ENCODE assay signal across 9 cellular contexts in the genomic region with DNA sequence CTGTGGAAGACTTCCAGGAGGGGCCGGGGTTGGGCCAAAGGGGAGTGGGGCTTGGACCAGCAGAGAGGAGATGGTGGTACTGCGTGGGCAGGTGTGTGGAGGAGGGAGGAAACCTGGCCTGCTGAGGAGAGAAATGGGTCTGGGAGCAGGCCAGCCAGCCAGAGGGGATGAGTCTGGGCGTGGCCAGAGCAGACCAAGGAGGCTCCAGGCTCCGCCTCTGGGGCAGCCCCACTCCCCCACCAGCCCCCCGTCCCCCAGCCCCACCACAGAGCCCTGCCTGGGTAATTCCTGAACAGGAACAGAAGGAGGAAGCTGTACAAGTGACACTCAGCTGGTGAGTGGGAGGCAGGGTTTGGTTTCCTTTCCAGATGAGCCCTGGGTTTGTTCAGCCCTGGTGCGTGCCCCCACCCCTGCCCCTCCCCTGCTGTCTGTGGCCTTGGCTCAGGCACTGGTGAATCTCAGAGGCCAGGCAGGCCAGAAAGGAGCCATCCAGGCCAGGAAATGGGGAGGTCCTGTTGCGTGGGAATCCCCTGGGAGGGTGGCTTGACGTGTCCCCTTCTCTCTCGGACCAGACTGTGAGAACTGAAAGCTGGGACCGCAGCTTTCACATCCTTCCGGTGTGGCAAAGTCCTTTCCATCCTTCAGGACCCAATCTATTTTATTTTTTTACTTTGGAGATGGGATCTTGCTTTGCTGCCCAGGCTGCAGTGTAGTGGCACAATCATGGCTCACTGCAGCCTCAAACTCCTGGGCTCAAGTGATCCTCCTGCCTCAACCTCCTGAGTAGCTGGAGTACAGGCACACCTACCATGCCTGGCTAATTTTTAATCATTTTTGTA. TPM values are rescaled to one million over a fixed set of nuclear protein-coding genes. Genes with fewer than 3 reads are reported as not detected.
DNase-seq lines count a peak whose midpoint lies in the region; ATAC-seq and TF ChIP-seq lines count a peak whose summit lies in the region.
"Had no signal": no experiment of that assay in that cellular context is flagged by ENCODE, and none has a peak within 500 bp of the region (broad histone marks: within the 10 kb centered on the region; RNA-seq: fewer than 3 reads in every experiment).

No MANE protein-coding gene starts in this region.

- H3K27me3 ChIP-seq in lung (ENCODE audit: control insufficient read depth, insufficient read depth) = no peaks in the 10 kb centered on the region
- no peaks in the 10 kb centered on the region for H3K27me3 ChIP-seq in brain microvascular endothelial cell (replicated peaks)

- H3K4me1 Mint-ChIP-seq in stimulated activated effector memory CD8-positive, alpha-beta T cell treated with anti-CD3 and anti-CD28 coated beads, Interleukin-12 subunit alpha, Interleukin-12 subunit beta, amount 100 ng/mL, for 72 hours = peaks cover 21% of the 10 kb centered on the region

- in situ Hi-C loops in brain microvascular endothelial cell (cut with HindIII; ENCODE audit: low pct_ligation_motif_present, low sequenced_read_pairs) = no loop called here

- TF ChIP-seq CTCF in lung (IDR thresholded peaks at IDR 0.05; ENCODE audit: control extremely low read depth, extremely low read depth) (no peak), brain microvascular endothelial cell (IDR thresholded peaks at IDR 0.05; ENCODE audit: low read depth, low read length, missing control alignments) (no peak)

- no peaks in the 10 kb centered on the region for H3K36me3 ChIP-seq in lung (ENCODE audit: control insufficient read depth in 2 of 2, insufficient read depth in 2 of 2, low read length in 2 of 2)
- no peaks in the 10 kb centered on the region for H3K36me3 ChIP-seq in brain microvascular endothelial cell (replicated peaks)

- peaks cover 0 to 8% of the 10 kb centered on the region in 2 donors for H3K4me1 ChIP-seq in lung (ENCODE audit: control insufficient read depth in 2 of 2, insufficient read depth in 2 of 2, low read length in 2 of 2)

- DNase-seq in NCI-H69 (lab: John Stamatoyannopoulos, UW) (peak; percentile 14), lung (ENCODE audit: low spot score) (peak; percentile 67), superior temporal gyrus (ENCODE audit: extremely low spot score) (no peak), brain microvascular endothelial cell (no peak)
- peak in 1 of 2 donors; percentile 80 for DNase-seq in activated naive CD4-positive, alpha-beta T cell treated with anti-CD3 and anti-CD28 coated beads, Interleukin-2, amount 50 U/mL, for 72 hours (ENCODE audit: low spot score in 2 of 2)
- DNase-seq in stimulated activated effector memory CD8-positive, alpha-beta T cell treated with anti-CD3 and anti-CD28 coated beads, Interleukin-12 subunit alpha, Interleukin-12 subunit beta, amount 100 ng/mL, for 72 hours (ENCODE audit: low spot score in 2 of 2) = peak in 1 of 2 donors; percentile 68

- WGBS in lung, 2 donors = 17 to 29% methylated on average over 11 of the region's 11 CpGs

- peak; percentile 44 for ATAC-seq in GM18861 (IDR thresholded peaks at IDR 0.05; ENCODE audit: unreplicated experiment)
- ATAC-seq in HG02571 (IDR thresholded peaks at IDR 0.05; ENCODE audit: unreplicated experiment) = peak; percentile 64
- peak; percentile 84 to 95 for ATAC-seq in activated naive CD4-positive, alpha-beta T cell treated with anti-CD3 and anti-CD28 coated beads, Interleukin-2, amount 50 U/mL, for 72 hours
- peak; percentile 77 for ATAC-seq in lung (ENCODE audit: insufficient read depth, low FRiP score)
- ATAC-seq in stimulated activated effector memory CD8-positive, alpha-beta T cell treated with anti-CD3 and anti-CD28 coated beads, Interleukin-12 subunit alpha, Interleukin-12 subunit beta, amount 100 ng/mL, for 72 hours = peak; percentile 86

- H3K27ac ChIP-seq in lung (ENCODE audit: low read depth in 1 of 2, low read length in 1 of 2) (peak overlapping the region in 1 of 2 donors; percentile 58), brain microvascular endothelial cell (no peak overlapping the region)
- H3K27ac ChIP-seq: VCaP had no signal

- peak overlapping the region; percentile 1 to 65 for H3K27ac Mint-ChIP-seq in activated naive CD4-positive, alpha-beta T cell treated with anti-CD3 and anti-CD28 coated beads, Interleukin-2, amount 50 U/mL, for 72 hours
- peak overlapping the region; percentile 88 for H3K27ac Mint-ChIP-seq in stimulated activated effector memory CD8-positive, alpha-beta T cell treated with anti-CD3 and anti-CD28 coated beads, Interleukin-12 subunit alpha, Interleukin-12 subunit beta, amount 100 ng/mL, for 72 hours

- no peaks in the 10 kb centered on the region for H3K36me3 Mint-ChIP-seq in activated naive CD4-positive, alpha-beta T cell treated with anti-CD3 and anti-CD28 coated beads, Interleukin-2, amount 50 U/mL, for 72 hours
- no peaks in the 10 kb centered on the region for H3K36me3 Mint-ChIP-seq in stimulated activated effector memory CD8-positive, alpha-beta T cell treated with anti-CD3 and anti-CD28 coated beads, Interleukin-12 subunit alpha, Interleukin-12 subunit beta, amount 100 ng/mL, for 72 hours

- H3K4me3 Mint-ChIP-seq in stimulated activated effector memory CD8-positive, alpha-beta T cell treated with anti-CD3 and anti-CD28 coated beads, Interleukin-12 subunit alpha, Interleukin-12 subunit beta, amount 100 ng/mL, for 72 hours = peak overlapping the region; percentile 70

- H3K4me3 ChIP-seq in lung = no peak overlapping the region
- H3K4me3 ChIP-seq in brain microvascular endothelial cell (ENCODE audit: low read depth, low read length) = no peak overlapping the region

- H3K9me3 Mint-ChIP-seq in activated naive CD4-positive, alpha-beta T cell treated with anti-CD3 and anti-CD28 coated beads, Interleukin-2, amount 50 U/mL, for 72 hours = no peaks in the 10 kb centered on the region
- H3K9me3 Mint-ChIP-seq in stimulated activated effector memory CD8-positive, alpha-beta T cell treated with anti-CD3 and anti-CD28 coated beads, Interleukin-12 subunit alpha, Interleukin-12 subunit beta, amount 100 ng/mL, for 72 hours = no peaks in the 10 kb centered on the region

- no peaks in the 10 kb centered on the region for H3K9me3 ChIP-seq in lung (ENCODE audit: control insufficient read depth in 2 of 2, insufficient read depth in 1 of 2, low read length in 1 of 2)

RNA-seq across cellular contexts. Expression of gene SRC, which starts 9.4 kb away (rescaled TPM):
- 1 to 10 TPM; 5.4 to 8.3 TPM for total RNA-seq in activated naive CD4-positive, alpha-beta T cell treated with anti-CD3 and anti-CD28 coated beads, Interleukin-2, amount 50 U/mL, for 72 hours
- 10 to 100 TPM; 57.8 to 69.5 TPM for total RNA-seq in lung
- polyA plus RNA-seq in lung = 10 to 100 TPM; 35.6 to 42.5 TPM

RNA-seq across cellular contexts. Expression of gene MANBAL, which starts 47.1 kb away (rescaled TPM):
- total RNA-seq in activated naive CD4-positive, alpha-beta T cell treated with anti-CD3 and anti-CD28 coated beads, Interleukin-2, amount 50 U/mL, for 72 hours = 1 to 10 TPM; 7.8 to 9.8 TPM
- total RNA-seq in lung = 10 to 100 TPM; 20.8 to 37.3 TPM
- 10 to 100 TPM; 41.4 to 57.4 TPM for polyA plus RNA-seq in lung

Comparison
In these comparisons a context has a peak if more than half of its experiments do, and no peak if none do; other contexts are left out.
1. DNase-seq: peak in NCI-H69 (single experiment) and lung (single experiment); none in superior temporal gyrus (single experiment) and brain microvascular endothelial cell (single experiment).
2. RNA of gene SRC, which starts 9.4 kb away (total RNA-seq): 57.8 to 69.5 TPM in lung; 5.4 to 8.3 TPM in activated naive CD4-positive, alpha-beta T cell treated with anti-CD3 and anti-CD28 coated beads, Interleukin-2, amount 50 U/mL, for 72 hours; every median in the first group is over 4 times any median in the second.
3. Peak in every context shown above with its lines, with median percentiles within 50 percentile points of each other: ATAC-seq.